In the genomic region with DNA sequence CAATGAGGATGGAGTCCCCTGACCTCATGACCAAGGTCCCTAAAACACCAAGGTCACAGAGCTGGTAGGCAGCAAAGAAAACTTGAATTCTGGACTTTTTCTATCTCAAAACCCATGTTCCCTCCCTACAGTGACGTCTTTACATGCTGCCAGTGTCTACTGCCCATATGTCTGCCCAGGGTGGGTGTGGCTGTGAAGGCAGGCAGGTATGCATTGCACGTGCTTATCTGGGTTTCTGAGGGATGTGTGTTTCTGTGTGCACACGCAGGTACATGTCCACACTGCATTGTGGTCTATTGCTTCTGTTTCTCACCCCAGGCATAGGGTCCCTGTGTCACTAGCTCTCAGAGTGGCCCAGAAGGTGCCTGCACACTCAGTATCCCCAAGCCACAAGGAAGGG, we compare ENCODE assay signal across 27 cellular contexts. TPM values are rescaled to one million over a fixed set of nuclear protein-coding genes. Genes with fewer than 3 reads are reported as not detected.
"Had no signal": no experiment of that assay in that cellular context is flagged by ENCODE, and none has a peak within 500 bp of the region (broad histone marks: within the 10 kb centered on the region; RNA-seq: fewer than 3 reads in every experiment).

No MANE protein-coding gene starts in this region.

- H3K27me3 ChIP-seq: dorsolateral prefrontal cortex, testis had no signal

- DNase-seq: activated B cell treated with CpG ODN at 0.5 μM for 24 hours; activated CD4-positive, alpha-beta T cell treated with anti-CD3 and anti-CD28 coated beads for 36 hours; activated CD4-positive, alpha-beta T cell treated with anti-CD3 and anti-CD28 coated beads, Interleukin-2, amount 50 U/mL, for 4 hours; activated CD8-positive, alpha-beta memory T cell treated with anti-CD3 and anti-CD28 coated beads, Interleukin-2, amount 50 U/mL, for 48 hours; activated naive CD4-positive, alpha-beta T cell; activated T-cell treated with anti-CD3 and anti-CD28 coated beads, Interleukin-2, amount 50 U/mL, for 4 hours; amniotic stem cell; dorsolateral prefrontal cortex; immature natural killer cell; kidney glomerular epithelial cell; nucleus accumbens; stimulated activated CD4-positive, alpha-beta T cell treated with anti-CD3 and anti-CD28 coated beads, Interleukin-4, amount 100 ng/mL, for 1 hour; stimulated activated naive CD4-positive, alpha-beta T cell; T1000; testis had no signal

- H3K9me3 Mint-ChIP-seq: activated B cell treated with CpG ODN at 0.5 μM for 24 hours; activated T-cell treated with anti-CD3 and anti-CD28 coated beads, Interleukin-2, amount 50 U/mL, for 4 hours; activated T-helper 2 cell treated with anti-CD3 and anti-CD28 coated beads, Interferon-gamma antibody, Interleukin-2, Interleukin-4, amounts not matched to agents 10 μg/mL and 5 μg/mL and 100 μg/mL, durations not matched to agents 14 hours and 24 hours and 36 hours; immature natural killer cell; mesothelial cell of epicardium; nephron; T-helper 1 cell treated with Interleukin-12 subunit alpha and Interleukin-12 subunit beta and Interleukin-4 antibody, amounts not matched to agents 30 μg/mL and 1 μg/mL, for 36 hours had no signal

- H3K4me3 ChIP-seq: cardiac muscle cell, dorsolateral prefrontal cortex, left ventricle myocardium inferior, testis, upper lobe of left lung had no signal

- H3K4me1 Mint-ChIP-seq: activated B cell treated with CpG ODN at 0.5 μM for 24 hours; activated CD4-positive, alpha-beta T cell treated with anti-CD3 and anti-CD28 coated beads for 36 hours; immature natural killer cell had no signal

- H3K36me3 Mint-ChIP-seq: activated naive CD8-positive, alpha-beta T cell; immature natural killer cell; mesothelial cell of epicardium had no signal

- H3K9me3 ChIP-seq: left ventricle myocardium inferior, testis, upper lobe of left lung had no signal

- ATAC-seq: activated CD4-positive, alpha-beta T cell treated with anti-CD3 and anti-CD28 coated beads for 36 hours; activated T-cell treated with anti-CD3 and anti-CD28 coated beads, Interleukin-2, amount 50 U/mL, for 4 hours; sciatic nerve had no signal

- H3K27ac Mint-ChIP-seq: activated B cell treated with CpG ODN at 0.5 μM for 24 hours; activated CD4-positive, alpha-beta T cell treated with anti-CD3 and anti-CD28 coated beads for 36 hours; activated naive CD8-positive, alpha-beta T cell; activated T-helper 2 cell treated with anti-CD3 and anti-CD28 coated beads, Interferon-gamma antibody, Interleukin-2, Interleukin-4, amounts not matched to agents 10 μg/mL and 5 μg/mL and 100 μg/mL, durations not matched to agents 14 hours and 24 hours and 36 hours; immature natural killer cell; mesothelial cell of epicardium; nephron; T-helper 1 cell treated with Interleukin-12 subunit alpha and Interleukin-12 subunit beta and Interleukin-4 antibody, amounts not matched to agents 30 μg/mL and 1 μg/mL, for 36 hours had no signal

- H3K27me3 Mint-ChIP-seq: activated B cell treated with CpG ODN at 0.5 μM for 24 hours; activated CD4-positive, alpha-beta T cell treated with anti-CD3 and anti-CD28 coated beads for 36 hours had no signal

- H3K4me1 ChIP-seq: left ventricle myocardium inferior, testis, upper lobe of left lung had no signal

- H3K27ac ChIP-seq: cardiac muscle cell, epithelial cell of prostate, left ventricle myocardium inferior, testis, upper lobe of left lung had no signal

- H3K36me3 ChIP-seq: cardiac muscle cell, left ventricle myocardium inferior, upper lobe of left lung had no signal

- H3K4me3 Mint-ChIP-seq: activated B cell treated with CpG ODN at 0.5 μM for 24 hours; activated CD4-positive, alpha-beta T cell treated with anti-CD3 and anti-CD28 coated beads for 36 hours; activated naive CD8-positive, alpha-beta T cell; activated T-cell treated with anti-CD3 and anti-CD28 coated beads, Interleukin-2, amount 50 U/mL, for 4 hours; immature natural killer cell; mesothelial cell of epicardium; nephron; T-helper 1 cell treated with Interleukin-12 subunit alpha and Interleukin-12 subunit beta and Interleukin-4 antibody, amounts not matched to agents 30 μg/mL and 1 μg/mL, for 36 hours had no signal

RNA-seq across cellular contexts. Expression of gene KCP, which starts 34.4 kb away (rescaled TPM):
- total RNA-seq: activated CD4-positive, alpha-beta T cell treated with anti-CD3 and anti-CD28 coated beads for 36 hours; activated T-helper 2 cell treated with anti-CD3 and anti-CD28 coated beads, Interferon-gamma antibody, Interleukin-2, Interleukin-4, amounts not matched to agents 10 μg/mL and 5 μg/mL and 100 μg/mL, durations not matched to agents 14 hours and 24 hours and 36 hours; fibroblast of villous mesenchyme; lung microvascular endothelial cell had no signal

RNA-seq across cellular contexts. Expression of gene FLNC, which starts 45.9 kb away (rescaled TPM):
- total RNA-seq: activated B cell treated with CpG ODN at 0.5 μM for 24 hours; activated T-helper 2 cell treated with anti-CD3 and anti-CD28 coated beads, Interferon-gamma antibody, Interleukin-2, Interleukin-4, amounts not matched to agents 10 μg/mL and 5 μg/mL and 100 μg/mL, durations not matched to agents 14 hours and 24 hours and 36 hours had no signal
- polyA plus RNA-seq: immature natural killer cell had no signal
